Comparison of ENCODE assay signal across 10 cellular contexts in genomic region chr14:60188115-60188514, GRCh38. TPM values are rescaled to one million over a fixed set of nuclear protein-coding genes. Genes with fewer than 3 reads are reported as not detected.
DNase-seq lines count a peak whose midpoint lies in the region; ATAC-seq, FAIRE-seq and TF ChIP-seq lines count a peak whose summit lies in the region.
"Had no signal": no experiment of that assay in that cellular context is flagged by ENCODE, and none has a peak within 500 bp of the region (broad histone marks: within the 10 kb centered on the region; RNA-seq: fewer than 3 reads in every experiment).

No MANE protein-coding gene starts in this region.

- H3K4me3 Mint-ChIP-seq in stimulated activated naive CD8-positive, alpha-beta T cell treated with anti-CD3 and anti-CD28 coated beads, Interleukin-15, amount 100 ng/mL, for 72 hours: no peak overlapping the region
- H3K4me3 Mint-ChIP-seq: IgD-negative memory B cell had no signal

- H3K79me2 ChIP-seq in DND-41 (ENCODE audit: insufficient read depth, low read length): no peaks in the 10 kb centered on the region

- no peaks in the 10 kb centered on the region for H4K20me1 ChIP-seq in DND-41 (ENCODE audit: insufficient read depth, low read length)

- no peak overlapping the region for H2AFZ ChIP-seq in DND-41 (ENCODE audit: low read depth, low read length)

- H3K4me2 ChIP-seq in DND-41 (ENCODE audit: insufficient read depth, low read length): no peak overlapping the region

- H3K27me3 ChIP-seq in DND-41 (ENCODE audit: insufficient read depth, low read length, poor library complexity): no peaks in the 10 kb centered on the region

- no peak for DNase-seq in DND-41
- no peak for DNase-seq in GM19239 (ENCODE audit: insufficient read length, low spot score)
- DNase-seq in NCI-H460 (ENCODE audit: extremely low read depth, low read depth): peak; percentile 16
- DNase-seq in fibroblast of the aortic adventitia (ENCODE audit: low read depth): peak; percentile 11
- DNase-seq in SIG-M5 (lab: John Stamatoyannopoulos, UW): no peak
- DNase-seq in stimulated activated naive CD8-positive, alpha-beta T cell treated with anti-CD3 and anti-CD28 coated beads, Interleukin-15, amount 100 ng/mL, for 72 hours: no peak
- no peak for DNase-seq in GOT3 (lab: John Stamatoyannopoulos, UW)
- DNase-seq: GF-D8, RPMI8226 had no signal

- FAIRE-seq in GM19239 (lab: Jason Lieb, UNC): peak; percentile 23

- H3K9ac ChIP-seq in DND-41 (ENCODE audit: low read depth, low read length): no peak overlapping the region

- ATAC-seq in DND-41 (ENCODE audit: insufficient read depth, low read depth): no peak
- no peak for ATAC-seq in stimulated activated naive CD8-positive, alpha-beta T cell treated with anti-CD3 and anti-CD28 coated beads, Interleukin-15, amount 100 ng/mL, for 72 hours

- H3K4me3 ChIP-seq in DND-41 (ENCODE audit: low read depth in 1 of 2, low read length in 2 of 2) (no peak overlapping the region), fibroblast of the aortic adventitia (ENCODE audit: low read depth, low read length) (no peak overlapping the region)

- TF ChIP-seq CTCF in DND-41 (IDR thresholded peaks at IDR 0.05; ENCODE audit: borderline replicate concordance, extremely low read depth, low read length, poor library complexity, severe bottlenecking) (peak; percentile 20), fibroblast of the aortic adventitia (IDR thresholded peaks at IDR 0.05; ENCODE audit: insufficient read depth, low read length) (peak; percentile 5)

- H3K36me3 ChIP-seq in DND-41 (ENCODE audit: insufficient read depth, low read length): no peaks in the 10 kb centered on the region

- peaks cover 7% of the 10 kb centered on the region for H3K4me1 ChIP-seq in DND-41 (ENCODE audit: insufficient read depth, low read length)

- H3K27me3 Mint-ChIP-seq in stimulated activated naive CD8-positive, alpha-beta T cell treated with anti-CD3 and anti-CD28 coated beads, Interleukin-15, amount 100 ng/mL, for 72 hours: peaks cover 7% of the 10 kb centered on the region
- H3K27me3 Mint-ChIP-seq: IgD-negative memory B cell had no signal

- H3K27ac ChIP-seq in DND-41 (ENCODE audit: low read length): no peak overlapping the region

- H3K27ac Mint-ChIP-seq in stimulated activated naive CD8-positive, alpha-beta T cell treated with anti-CD3 and anti-CD28 coated beads, Interleukin-15, amount 100 ng/mL, for 72 hours: no peak overlapping the region
- H3K27ac Mint-ChIP-seq: IgD-negative memory B cell had no signal

- H3K4me1 Mint-ChIP-seq in stimulated activated naive CD8-positive, alpha-beta T cell treated with anti-CD3 and anti-CD28 coated beads, Interleukin-15, amount 100 ng/mL, for 72 hours: peaks cover 14% of the 10 kb centered on the region

- no peaks in the 10 kb centered on the region for H3K9me3 ChIP-seq in DND-41 (ENCODE audit: insufficient read depth, low read length, severe bottlenecking)

- no peaks in the 10 kb centered on the region for H3K9me3 Mint-ChIP-seq in stimulated activated naive CD8-positive, alpha-beta T cell treated with anti-CD3 and anti-CD28 coated beads, Interleukin-15, amount 100 ng/mL, for 72 hours

RNA-seq across cellular contexts. Expression of gene DHRS7, which starts 22.9 kb away (rescaled TPM):
- 144 and 148 TPM in 2 replicates for total RNA-seq in NCI-H460 (2014; rRNA removed; shearing (Covaris generic))
- 62.4 and 75.5 TPM in 2 replicates for polyA plus RNA-seq in NCI-H460 (2014; cell fraction: nucleus; rRNA removed)
- 37.5 and 128 TPM in 2 replicates for total RNA-seq in fibroblast of the aortic adventitia (ENCODE audit: low replicate concordance)

Comparison
In these comparisons a context has a peak if more than half of its experiments do, and no peak if none do; other contexts are left out.
1. DNase-seq: peak in NCI-H460 (single experiment) and fibroblast of the aortic adventitia (single experiment); none in DND-41 (single experiment), GM19239 (single experiment), SIG-M5 (single experiment), stimulated activated naive CD8-positive, alpha-beta T cell treated with anti-CD3 and anti-CD28 coated beads, Interleukin-15, amount 100 ng/mL, for 72 hours (0 of 2) and GOT3 (single experiment).